In genomic region chr6:474454-475185, GRCh38 we compare ENCODE assay signal across 8 cellular contexts.
A peak's percentile ranks its signal among the peaks of the same experiment; 100 is the strongest.
DNase-seq lines count a peak whose midpoint lies in the region; ATAC-seq and TF ChIP-seq lines count a peak whose summit lies in the region.

No MANE protein-coding gene starts in this region.

- peak; percentile 50 for DNase-seq in T follicular helper cell (ENCODE audit: low read depth)
- peak; percentile 74 to 77 for DNase-seq in activated naive CD4-positive, alpha-beta T cell treated with anti-CD3 and anti-CD28 coated beads, Interleukin-2, amount 50 U/mL, for 72 hours (ENCODE audit: low spot score in 2 of 2)
- peak; percentile 90 for DNase-seq in stimulated activated CD4-positive, alpha-beta T cell treated with anti-CD3 and anti-CD28 coated beads, Interleukin-15, amount 100 ng/mL, for 24 hours
- DNase-seq in Calu3: no peak
- no peak for DNase-seq in NCI-H524 (lab: John Stamatoyannopoulos, UW)

- no TSS peak for BruUV-seq in Calu3 (replicated peaks; lab: Mats Ljungman, UMichigan)

- TF ChIP-seq CTCF in Calu3 (IDR thresholded peaks at IDR 0.05; ENCODE audit: unreplicated experiment): no peak

- H3K9me3 Mint-ChIP-seq in activated naive CD4-positive, alpha-beta T cell treated with anti-CD3 and anti-CD28 coated beads, Interleukin-2, amount 50 U/mL, for 72 hours: no peaks in the 10 kb centered on the region
- H3K9me3 Mint-ChIP-seq in Calu3 (ENCODE audit: low read depth, unreplicated experiment): no peaks in the 10 kb centered on the region

- H3K4me3 Mint-ChIP-seq in Calu3 (ENCODE audit: low read depth, unreplicated experiment): no peak overlapping the region

- ATAC-seq in GM19035 (IDR thresholded peaks at IDR 0.05; ENCODE audit: unreplicated experiment) (peak; percentile 68), HG03095 (IDR thresholded peaks at IDR 0.05; ENCODE audit: unreplicated experiment) (peak; percentile 77), HG03045 (IDR thresholded peaks at IDR 0.05; ENCODE audit: unreplicated experiment) (no peak)
- ATAC-seq in activated naive CD4-positive, alpha-beta T cell treated with anti-CD3 and anti-CD28 coated beads, Interleukin-2, amount 50 U/mL, for 72 hours: peak; percentile 86 to 97

- no peaks in the 10 kb centered on the region for H3K4me1 Mint-ChIP-seq in Calu3 (ENCODE audit: low read depth, unreplicated experiment)

- peaks cover 0 to 8% of the 10 kb centered on the region in 2 donors for H3K36me3 Mint-ChIP-seq in activated naive CD4-positive, alpha-beta T cell treated with anti-CD3 and anti-CD28 coated beads, Interleukin-2, amount 50 U/mL, for 72 hours
- no peaks in the 10 kb centered on the region for H3K36me3 Mint-ChIP-seq in Calu3 (ENCODE audit: insufficient read depth, unreplicated experiment)

- CTCF ChIA-PET in Calu3 (lab: Charles Lee): no interaction called here

- no peaks in the 10 kb centered on the region for H3K27me3 Mint-ChIP-seq in Calu3 (ENCODE audit: unreplicated experiment)

- H3K27ac Mint-ChIP-seq in activated naive CD4-positive, alpha-beta T cell treated with anti-CD3 and anti-CD28 coated beads, Interleukin-2, amount 50 U/mL, for 72 hours: peak overlapping the region; percentile 83 to 88
- H3K27ac Mint-ChIP-seq in Calu3 (ENCODE audit: unreplicated experiment): no peak overlapping the region

- intact Hi-C loops in Calu3 (cut with micrococcal nuclease; ENCODE audit: unreplicated experiment): no loop called here

Comparison
In these comparisons a context has a peak if more than half of its experiments do, and no peak if none do; other contexts are left out.
1. DNase-seq: peak in T follicular helper cell (single experiment), activated naive CD4-positive, alpha-beta T cell treated with anti-CD3 and anti-CD28 coated beads, Interleukin-2, amount 50 U/mL, for 72 hours (2 of 2) and stimulated activated CD4-positive, alpha-beta T cell treated with anti-CD3 and anti-CD28 coated beads, Interleukin-15, amount 100 ng/mL, for 24 hours (single experiment); none in Calu3 (single experiment) and NCI-H524 (0 of 2).